Comparison of ENCODE assay signal across 22 cellular contexts in the genomic region with DNA sequence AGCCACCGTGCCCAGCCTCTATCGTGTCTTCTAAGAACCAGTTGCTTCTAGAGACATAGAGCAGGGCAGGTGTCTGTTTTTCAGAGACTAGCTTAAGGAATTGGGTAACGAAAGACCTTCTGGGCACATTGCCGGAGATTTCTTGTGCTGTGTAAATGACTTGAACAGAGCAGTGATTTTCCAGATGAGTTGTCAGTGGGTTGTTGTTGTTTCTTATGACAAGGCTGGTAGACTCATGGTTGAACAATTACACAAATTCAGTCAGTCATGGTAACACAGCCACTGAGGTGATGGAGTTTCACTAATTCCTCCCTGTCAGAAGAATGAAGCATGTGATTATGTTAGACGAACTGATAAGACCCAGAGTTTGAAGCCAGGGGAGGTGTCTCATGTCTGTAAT. TPM values are rescaled to one million over a fixed set of nuclear protein-coding genes. Genes with fewer than 3 reads are reported as not detected.
DNase-seq lines count a peak whose midpoint lies in the region; ATAC-seq, FAIRE-seq and TF ChIP-seq lines count a peak whose summit lies in the region.
"Had no signal": no experiment of that assay in that cellular context is flagged by ENCODE, and none has a peak within 500 bp of the region (broad histone marks: within the 10 kb centered on the region; RNA-seq: fewer than 3 reads in every experiment).

No MANE protein-coding gene starts in this region.

- POLR2A ChIA-PET in AG04449 (lab: Yijun Ruan, JAX): no interaction called here
- POLR2A ChIA-PET in HepG2 (lab: Yijun Ruan, JAX): no interaction called here

- intact Hi-C loops in HepG2 (cut with micrococcal nuclease; ENCODE audit: unreplicated experiment): no loop called here

- H3K27me3 ChIP-seq in HepG2 (ENCODE audit: control insufficient read depth in 1 of 2, insufficient read depth in 2 of 2, low read length in 2 of 2): no peaks in the 10 kb centered on the region
- H3K27me3 ChIP-seq: esophagus squamous epithelium, suprapubic skin had no signal

- H3K27ac ChIP-seq in HepG2 (ENCODE audit: extremely low read length, insufficient read depth, low read length): no peak overlapping the region
- H3K27ac ChIP-seq: esophagus squamous epithelium, lower lobe of right lung, suprapubic skin had no signal

- H3K4me2 ChIP-seq in HepG2 (ENCODE audit: low read depth, low read length): no peak overlapping the region

- no peaks in the 10 kb centered on the region for H3K4me1 ChIP-seq in HepG2 (ENCODE audit: insufficient read depth, low read length)
- H3K4me1 ChIP-seq: esophagus squamous epithelium, lower lobe of right lung, suprapubic skin had no signal

- 90% methylated on average over 2 of the region's 5 CpGs for WGBS in HepG2 (ENCODE audit: low lambda C conversion rate)

- no peak for TF ChIP-seq CTCF in AG04449 (IDR thresholded peaks at IDR 0.05; ENCODE audit: insufficient read depth, low read length, missing control alignments)
- no peak for TF ChIP-seq CTCF in astrocyte of the spinal cord (IDR thresholded peaks at IDR 0.05; ENCODE audit: low read depth, low read length)
- TF ChIP-seq CTCF in HepG2 (CRISPR knock-in tag; IDR thresholded peaks at IDR 0.05): no peak

- H3K9me3 ChIP-seq in HepG2 (ENCODE audit: low read length): no peaks in the 10 kb centered on the region
- H3K9me3 ChIP-seq: esophagus squamous epithelium, lower lobe of right lung, suprapubic skin had no signal

- no peaks in the 10 kb centered on the region for H4K20me1 ChIP-seq in HepG2 (ENCODE audit: insufficient read depth, low read length)

- TF ChIP-seq EP300 in HepG2 (IDR thresholded peaks at IDR 0.05; ENCODE audit: low read depth in 2 of 2, low read length in 2 of 2): no peak
- TF ChIP-seq EP300 in HepG2 (CRISPR knock-in tag; IDR thresholded peaks at IDR 0.05; ENCODE audit: borderline replicate concordance): no peak

- H3K4me3 ChIP-seq in AG04449 (ENCODE audit: low read depth, low read length) (no peak overlapping the region), astrocyte of the spinal cord (ENCODE audit: low read depth, low read length) (no peak overlapping the region), HepG2 (replicated peaks in 1 of 3; ENCODE audit: insufficient read depth in 1 of 3, low read depth in 2 of 3, low read length in 3 of 3) (no peak overlapping the region)
- H3K4me3 ChIP-seq: esophagus squamous epithelium, lower lobe of right lung, suprapubic skin had no signal

- CTCF ChIA-PET in AG04449 (lab: Yijun Ruan, JAX): no interaction called here
- CTCF ChIA-PET in HepG2 (lab: Yijun Ruan, JAX; ENCODE audit: low intra/inter-chr PET ratio, low total read pairs): no interaction called here

- H3K36me3 ChIP-seq in HepG2 (replicated peaks in 1 of 2; ENCODE audit: control insufficient read depth in 1 of 2, insufficient read depth in 2 of 2, low read length in 2 of 2): no peaks in the 10 kb centered on the region
- H3K36me3 ChIP-seq: esophagus squamous epithelium, lower lobe of right lung, suprapubic skin had no signal

- FAIRE-seq in HTR-8/SVneo (lab: Jason Lieb, UNC): peak; percentile 46
- no peak for FAIRE-seq in HepG2 (lab: Jason Lieb, UNC)

- no peaks in the 10 kb centered on the region for H3K79me2 ChIP-seq in HepG2 (ENCODE audit: insufficient read depth, low read length)

- H2AFZ ChIP-seq in HepG2 (ENCODE audit: low read length): no peak overlapping the region

- no peak for TF ChIP-seq POLR2A in HepG2 (IDR thresholded peaks at IDR 0.05; ENCODE audit: insufficient read depth in 1 of 2, low read depth in 2 of 2, low read length in 2 of 2)

- ATAC-seq in HepG2 (no peak), HG03045 (IDR thresholded peaks at IDR 0.05; ENCODE audit: unreplicated experiment) (no peak)
- ATAC-seq: lower lobe of right lung; naive thymus-derived CD8-positive, alpha-beta T cell had no signal

- H3K9ac ChIP-seq in HepG2 (ENCODE audit: insufficient read depth, low read depth, low read length): no peak overlapping the region

- in situ Hi-C loops in astrocyte of the spinal cord (cut with HindIII; ENCODE audit: low sequenced_read_pairs) (no loop called here), HepG2 (cut with HindIII; ENCODE audit: extremely low pct_ligation_motif_present, low pct_unique_long_range_greater_than_20kb) (no loop called here)

- no TSS peak for BruUV-seq in HepG2 (replicated peaks; lab: Mats Ljungman, UMichigan)

- DNase-seq in AG04449 (ENCODE audit: low read depth, low spot score) (peak; percentile 79), HTR-8/SVneo (ENCODE audit: insufficient read length, low spot score) (no peak), astrocyte of the spinal cord (ENCODE audit: low read depth, low spot score) (peak; percentile 71), kidney glomerular epithelial cell (lab: John Stamatoyannopoulos, UW) (peak; percentile 69), HepG2 (ENCODE audit: low spot score) (no peak), NCI-H526 (lab: John Stamatoyannopoulos, UW) (no peak), GM19240 (ENCODE audit: insufficient read length, low spot score) (no peak)
- DNase-seq: activated CD4-positive, alpha-beta T cell treated with anti-CD3 and anti-CD28 coated beads for 48 hours; activated naive CD8-positive, alpha-beta T cell treated with anti-CD3 and anti-CD28 coated beads, Interleukin-2, amount 50 U/mL, for 24 hours; activated T-cell treated with anti-CD3 and anti-CD28 coated beads for 4 hours; dermis blood vessel endothelial cell; esophagus squamous epithelium; GOT3; lower lobe of right lung; naive thymus-derived CD8-positive, alpha-beta T cell; NCI-H1105 treated with DMSO at 0.1 percent for 48 hours; NCI-H2227 treated with DMSO at 0.1 percent for 48 hours; retina; SIG-M5; T-helper 2 cell had no signal

- no peak for TF ChIP-seq RAD21 in HepG2 (CRISPR knock-in tag; IDR thresholded peaks at IDR 0.05)

TF ChIP-seq in HepG2, 621 proteins besides CTCF, POLR2A, EP300 and RAD21:
- TF ChIP-seq ZNF205 (CRISPR knock-in tag; IDR thresholded peaks at IDR 0.05) (no peak), KLF9 (CRISPR knock-in tag; IDR thresholded peaks at IDR 0.05; ENCODE audit: low read depth) (no peak), ZFP1 (CRISPR knock-in tag; IDR thresholded peaks at IDR 0.05) (no peak), POLR2G (IDR thresholded peaks at IDR 0.05; ENCODE audit: low read depth, low read length) (no peak), TEAD2 (CRISPR knock-in tag; IDR thresholded peaks at IDR 0.05) (no peak)
- TF ChIP-seq, protein P1, sequence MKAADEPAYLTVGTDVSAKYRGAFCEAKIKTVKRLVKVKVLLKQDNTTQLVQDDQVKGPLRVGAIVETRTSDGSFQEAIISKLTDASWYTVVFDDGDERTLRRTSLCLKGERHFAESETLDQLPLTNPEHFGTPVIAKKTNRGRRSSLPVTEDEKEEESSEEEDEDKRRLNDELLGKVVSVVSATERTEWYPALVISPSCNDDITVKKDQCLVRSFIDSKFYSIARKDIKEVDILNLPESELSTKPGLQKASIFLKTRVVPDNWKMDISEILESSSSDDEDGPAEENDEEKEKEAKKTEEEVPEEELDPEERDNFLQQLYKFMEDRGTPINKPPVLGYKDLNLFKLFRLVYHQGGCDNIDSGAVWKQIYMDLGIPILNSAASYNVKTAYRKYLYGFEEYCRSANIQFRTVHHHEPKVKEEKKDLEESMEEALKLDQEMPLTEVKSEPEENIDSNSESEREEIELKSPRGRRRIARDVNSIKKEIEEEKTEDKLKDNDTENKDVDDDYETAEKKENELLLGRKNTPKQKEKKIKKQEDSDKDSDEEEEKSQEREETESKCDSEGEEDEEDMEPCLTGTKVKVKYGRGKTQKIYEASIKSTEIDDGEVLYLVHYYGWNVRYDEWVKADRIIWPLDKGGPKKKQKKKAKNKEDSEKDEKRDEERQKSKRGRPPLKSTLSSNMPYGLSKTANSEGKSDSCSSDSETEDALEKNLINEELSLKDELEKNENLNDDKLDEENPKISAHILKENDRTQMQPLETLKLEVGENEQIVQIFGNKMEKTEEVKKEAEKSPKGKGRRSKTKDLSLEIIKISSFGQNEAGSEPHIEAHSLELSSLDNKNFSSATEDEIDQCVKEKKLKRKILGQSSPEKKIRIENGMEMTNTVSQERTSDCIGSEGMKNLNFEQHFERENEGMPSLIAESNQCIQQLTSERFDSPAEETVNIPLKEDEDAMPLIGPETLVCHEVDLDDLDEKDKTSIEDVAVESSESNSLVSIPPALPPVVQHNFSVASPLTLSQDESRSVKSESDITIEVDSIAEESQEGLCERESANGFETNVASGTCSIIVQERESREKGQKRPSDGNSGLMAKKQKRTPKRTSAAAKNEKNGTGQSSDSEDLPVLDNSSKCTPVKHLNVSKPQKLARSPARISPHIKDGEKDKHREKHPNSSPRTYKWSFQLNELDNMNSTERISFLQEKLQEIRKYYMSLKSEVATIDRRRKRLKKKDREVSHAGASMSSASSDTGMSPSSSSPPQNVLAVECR (CRISPR knock-in tag; IDR thresholded peaks at IDR 0.05; ENCODE audit: borderline replicate concordance): no peak

RNA-seq across cellular contexts. Expression of gene DDX3X, which starts 20.5 kb away (rescaled TPM):
- total RNA-seq in HepG2 (2016; rRNA removed; fragmentation: Illumina TruSeq; extraction: Trizol): 239 and 370 TPM in 2 replicates
- total RNA-seq in HepG2 (2016; cell fraction: cytosol; rRNA removed; fragmentation: Illumina TruSeq; extraction: Trizol; ENCODE audit: low read depth): 10.9 and 11.5 TPM in 2 replicates
- total RNA-seq in HepG2 (2016; cell fraction: insoluble cytoplasmic fraction; rRNA removed; fragmentation: Illumina TruSeq; extraction: Trizol): 250 and 342 TPM in 2 replicates
- 50.1 and 56.9 TPM in 2 replicates for total RNA-seq in HepG2 (2016; cell fraction: membrane; rRNA removed; fragmentation: Illumina TruSeq; extraction: Trizol)
- total RNA-seq in HepG2 (2016; cell fraction: nucleus; rRNA removed; fragmentation: Illumina TruSeq; extraction: Trizol): 205 and 220 TPM in 2 replicates
- 53.0 and 53.5 TPM in 2 replicates for polyA plus RNA-seq in HepG2 (2011; rRNA removed)
- 22.8 and 38.5 TPM in 2 replicates for polyA plus RNA-seq in HepG2 (2011; cell fraction: cytosol; rRNA removed)
- 46.9 and 70.9 TPM in 2 replicates for polyA plus RNA-seq in HepG2 (2011; cell fraction: nucleus; rRNA removed)
- 111 and 117 TPM in 2 replicates for polyA plus RNA-seq in HepG2 (2012)
- 3.4 and 4.0 TPM in 2 replicates for polyA plus RNA-seq in HepG2 (2016; cell fraction: cytosol; fragmentation: Illumina TruSeq; extraction: Trizol; ENCODE audit: low read depth)
- polyA plus RNA-seq in HepG2 (2016; cell fraction: insoluble cytoplasmic fraction; fragmentation: Illumina TruSeq; extraction: Trizol; ENCODE audit: low read depth): 216 and 226 TPM in 2 replicates
- 12.2 and 15.8 TPM in 2 replicates for polyA plus RNA-seq in HepG2 (2016; cell fraction: membrane; fragmentation: Illumina TruSeq; extraction: Trizol; ENCODE audit: low read depth)
- polyA plus RNA-seq in HepG2 (2016; cell fraction: nucleus; fragmentation: Illumina TruSeq; extraction: Trizol; ENCODE audit: insufficient read depth, low read depth): 181 and 195 TPM in 2 replicates
- 87.7 and 227 TPM in 2 replicates for polyA minus RNA-seq in HepG2 (2011; rRNA and poly(A)+ RNA removed; ENCODE audit: low replicate concordance)
- 89.6 and 98.9 TPM in 2 replicates for polyA minus RNA-seq in HepG2 (2011; cell fraction: cytosol; rRNA and poly(A)+ RNA removed)
- polyA minus RNA-seq in HepG2 (2011; cell fraction: nucleus; rRNA and poly(A)+ RNA removed): 324 and 365 TPM in 2 replicates

Comparison
In these comparisons a context has a peak if more than half of its experiments do, and no peak if none do; other contexts are left out.
1. DNase-seq: peak in AG04449 (single experiment), astrocyte of the spinal cord (single experiment) and kidney glomerular epithelial cell (single experiment); none in HTR-8/SVneo (single experiment), HepG2 (single experiment), NCI-H526 (0 of 2) and GM19240 (single experiment).